Comparison of ENCODE assay signal across 21 cellular contexts in genomic region chr2:17573806-17574175, GRCh38. TPM values are rescaled to one million over a fixed set of nuclear protein-coding genes. Genes with fewer than 3 reads are reported as not detected.
"Had no signal": no experiment of that assay in that cellular context is flagged by ENCODE, and none has a peak within 500 bp of the region (broad histone marks: within the 10 kb centered on the region; RNA-seq: fewer than 3 reads in every experiment).

No MANE protein-coding gene starts in this region.

- H3K4me2 ChIP-seq: neural progenitor cell had no signal

- H3K27ac ChIP-seq: coronary artery, neural progenitor cell, ovary, suprapubic skin, thyroid gland had no signal

- H3K36me3 ChIP-seq: neural progenitor cell, ovary, suprapubic skin, thyroid gland had no signal

- DNase-seq: effector CD4-positive, alpha-beta T cell; foreskin melanocyte; head of caudate nucleus; hippocampal formation; kidney glomerular epithelial cell; midbrain; nucleus accumbens; ovary; right cardiac atrium; small intestine; stimulated activated CD4-positive, alpha-beta T cell treated with anti-CD3 and anti-CD28 coated beads, Interleukin-2, amount 100 ng/mL, for 48 hours; stimulated activated naive CD8-positive, alpha-beta T cell treated with anti-CD3 and anti-CD28 coated beads, Interleukin-15, Interleukin-2, amounts not matched to agents 100 U/mL and 50 U/mL, for 24 hours had no signal

- H3K27me3 ChIP-seq: neural progenitor cell, ovary, suprapubic skin, thyroid gland had no signal

- H3K4me3 ChIP-seq: coronary artery, neural progenitor cell, ovary, suprapubic skin, thyroid gland had no signal

- H3K4me1 ChIP-seq: suprapubic skin, thyroid gland had no signal

- FAIRE-seq: small intestine, urothelium cell line had no signal

- H2AFZ ChIP-seq: neural progenitor cell had no signal

- H3K9ac ChIP-seq: neural progenitor cell had no signal

- H3K9me3 ChIP-seq: ovary, suprapubic skin, thyroid gland had no signal

RNA-seq across cellular contexts. Expression of gene VSNL1, which starts 33.3 kb away (rescaled TPM):
- total RNA-seq: chondrocyte; dermis microvascular lymphatic vessel endothelial cell; natural killer cell treated with Interleukin-12 subunit alpha and Interleukin-12 subunit beta and Interleukin-15 and Interleukin-18, amount 100 ng/mL, for 72 hours; posterior vena cava had no signal

RNA-seq across cellular contexts. Expression of gene RAD51AP2, which starts 55.6 kb away (rescaled TPM):
- total RNA-seq: chondrocyte; dermis microvascular lymphatic vessel endothelial cell; natural killer cell treated with Interleukin-12 subunit alpha and Interleukin-12 subunit beta and Interleukin-15 and Interleukin-18, amount 100 ng/mL, for 72 hours; posterior vena cava had no signal
- polyA plus RNA-seq: small intestine had no signal
